Comparison of ENCODE assay signal across 29 cellular contexts in genomic region chr1:54105736-54106269, GRCh38. TPM values are rescaled to one million over a fixed set of nuclear protein-coding genes. Genes with fewer than 3 reads are reported as not detected.
"Had no signal": no experiment of that assay in that cellular context is flagged by ENCODE, and none has a peak within 500 bp of the region (broad histone marks: within the 10 kb centered on the region; RNA-seq: fewer than 3 reads in every experiment).

No MANE protein-coding gene starts in this region.

- ATAC-seq: activated CD4-positive, CD25-positive, alpha-beta regulatory T cell treated with anti-CD3 and anti-CD28 coated beads, Interleukin-2, amount 50 U/mL, for 24 hours; activated naive CD8-positive, alpha-beta T cell treated with anti-CD3 and anti-CD28 coated beads, Interleukin-2, amount 50 U/mL, for 24 hours; body of pancreas; foreskin keratinocyte; pancreas; psoas muscle; stimulated activated effector memory CD8-positive, alpha-beta T cell treated with anti-CD3 and anti-CD28 coated beads, Interleukin-12 subunit alpha, Interleukin-12 subunit beta, amount 100 ng/mL, for 72 hours; stimulated activated naive CD8-positive, alpha-beta T cell treated with anti-CD3 and anti-CD28 coated beads, Interleukin-15, amount 100 ng/mL, for 72 hours had no signal

- H3K9me3 Mint-ChIP-seq: activated CD4-positive, alpha-beta memory T cell treated with anti-CD3 and anti-CD28 coated beads, Interleukin-2, amount 10 ng/mL, durations not matched to agents 7 days and 5 days; activated CD4-positive, alpha-beta T cell treated with anti-CD3 and anti-CD28 coated beads, Interleukin-2, amount 10 ng/mL, durations not matched to agents 24 days and 14 days; activated naive CD8-positive, alpha-beta T cell treated with anti-CD3 and anti-CD28 coated beads, Interleukin-2, amount 50 U/mL, for 24 hours; activated T-helper 1 cell treated with anti-CD3 and anti-CD28 coated beads, Interleukin-12 subunit alpha, Interleukin-12 subunit beta, Interleukin-2, Interleukin-4 antibody, amounts not matched to agents 30 ng/mL and 10 ng/mL and 1 ng/mL, durations not matched to agents 14 hours and 24 hours and 36 hours; nephron; stimulated activated effector memory CD8-positive, alpha-beta T cell treated with anti-CD3 and anti-CD28 coated beads, Interleukin-12 subunit alpha, Interleukin-12 subunit beta, amount 100 ng/mL, for 72 hours had no signal

- H3K27ac ChIP-seq: body of pancreas, cardiac muscle cell, foreskin keratinocyte, left ventricle myocardium inferior, pancreas, psoas muscle, right atrium auricular region, skin epidermis, tibial artery, VCaP had no signal

- H3K27me3 ChIP-seq: body of pancreas, cardiac muscle cell, foreskin keratinocyte, pancreas, right atrium auricular region, tibial artery had no signal

- H3K4me3 Mint-ChIP-seq: activated CD4-positive, alpha-beta memory T cell treated with anti-CD3 and anti-CD28 coated beads, Interleukin-2, amount 10 ng/mL, durations not matched to agents 7 days and 5 days; activated CD4-positive, alpha-beta T cell treated with anti-CD3 and anti-CD28 coated beads, Interleukin-2, amount 10 ng/mL, durations not matched to agents 24 days and 14 days; activated naive CD8-positive, alpha-beta T cell treated with anti-CD3 and anti-CD28 coated beads, Interleukin-2, amount 50 U/mL, for 24 hours; activated T-helper 1 cell treated with anti-CD3 and anti-CD28 coated beads, Interleukin-12 subunit alpha, Interleukin-12 subunit beta, Interleukin-2, Interleukin-4 antibody, amounts not matched to agents 30 ng/mL and 10 ng/mL and 1 ng/mL, durations not matched to agents 14 hours and 24 hours and 36 hours; dendritic cell treated with granulocyte-macrophage colony-stimulating factor and Interleukin-4, amounts not matched to agents 40 ng/mL and 50 ng/mL, for 4 days; nephron; stimulated activated effector memory CD8-positive, alpha-beta T cell treated with anti-CD3 and anti-CD28 coated beads, Interleukin-12 subunit alpha, Interleukin-12 subunit beta, amount 100 ng/mL, for 72 hours; stimulated activated naive CD8-positive, alpha-beta T cell treated with anti-CD3 and anti-CD28 coated beads, Interleukin-15, amount 100 ng/mL, for 72 hours had no signal

- DNase-seq: activated CD4-positive, alpha-beta memory T cell treated with anti-CD3 and anti-CD28 coated beads, Interleukin-2, amount 10 ng/mL, durations not matched to agents 7 days and 5 days; activated CD4-positive, alpha-beta T cell treated with anti-CD3 and anti-CD28 coated beads, Interleukin-2, amount 10 ng/mL, durations not matched to agents 24 days and 14 days; activated gamma-delta T cell; activated naive CD4-positive, alpha-beta T cell treated with anti-CD3 and anti-CD28 coated beads, Interleukin-2, amount 50 U/mL, for 16 hours; activated naive CD8-positive, alpha-beta T cell treated with anti-CD3 and anti-CD28 coated beads, Interleukin-2, amount 50 U/mL, for 24 hours; anterior cingulate cortex; body of pancreas; effector CD4-positive, alpha-beta T cell; foreskin keratinocyte; left ventricle myocardium inferior; pancreas; psoas muscle; stimulated activated CD4-positive, alpha-beta T cell treated with anti-CD3 and anti-CD28 coated beads, Interleukin-1b, Interleukin-23, amount 100 ng/mL, for 48 hours; stimulated activated naive CD8-positive, alpha-beta T cell treated with anti-CD3 and anti-CD28 coated beads, Interleukin-15, amount 100 ng/mL, for 72 hours; T-helper 2 cell; tibial artery had no signal

- H3K4me1 ChIP-seq: body of pancreas, foreskin keratinocyte, left ventricle myocardium inferior, psoas muscle, right atrium auricular region, tibial artery had no signal

- H3K9me3 ChIP-seq: body of pancreas, left ventricle myocardium inferior, pancreas, psoas muscle, right atrium auricular region, tibial artery had no signal

- H3K27ac Mint-ChIP-seq: activated CD4-positive, alpha-beta memory T cell treated with anti-CD3 and anti-CD28 coated beads, Interleukin-2, amount 10 ng/mL, durations not matched to agents 7 days and 5 days; activated CD4-positive, alpha-beta T cell treated with anti-CD3 and anti-CD28 coated beads, Interleukin-2, amount 10 ng/mL, durations not matched to agents 24 days and 14 days; activated naive CD8-positive, alpha-beta T cell treated with anti-CD3 and anti-CD28 coated beads, Interleukin-2, amount 50 U/mL, for 24 hours; activated T-helper 1 cell treated with anti-CD3 and anti-CD28 coated beads, Interleukin-12 subunit alpha, Interleukin-12 subunit beta, Interleukin-2, Interleukin-4 antibody, amounts not matched to agents 30 ng/mL and 10 ng/mL and 1 ng/mL, durations not matched to agents 14 hours and 24 hours and 36 hours; dendritic cell treated with granulocyte-macrophage colony-stimulating factor and Interleukin-4, amounts not matched to agents 40 ng/mL and 50 ng/mL, for 4 days; nephron; stimulated activated effector memory CD8-positive, alpha-beta T cell treated with anti-CD3 and anti-CD28 coated beads, Interleukin-12 subunit alpha, Interleukin-12 subunit beta, amount 100 ng/mL, for 72 hours; stimulated activated naive CD8-positive, alpha-beta T cell treated with anti-CD3 and anti-CD28 coated beads, Interleukin-15, amount 100 ng/mL, for 72 hours had no signal

- H3K4me1 Mint-ChIP-seq: activated CD4-positive, alpha-beta memory T cell treated with anti-CD3 and anti-CD28 coated beads, Interleukin-2, amount 10 ng/mL, durations not matched to agents 7 days and 5 days; activated CD4-positive, alpha-beta T cell treated with anti-CD3 and anti-CD28 coated beads, Interleukin-2, amount 10 ng/mL, durations not matched to agents 24 days and 14 days; activated naive CD8-positive, alpha-beta T cell treated with anti-CD3 and anti-CD28 coated beads, Interleukin-2, amount 50 U/mL, for 24 hours; nephron; stimulated activated effector memory CD8-positive, alpha-beta T cell treated with anti-CD3 and anti-CD28 coated beads, Interleukin-12 subunit alpha, Interleukin-12 subunit beta, amount 100 ng/mL, for 72 hours; stimulated activated naive CD8-positive, alpha-beta T cell treated with anti-CD3 and anti-CD28 coated beads, Interleukin-15, amount 100 ng/mL, for 72 hours had no signal

- H3K27me3 Mint-ChIP-seq: activated CD4-positive, alpha-beta memory T cell treated with anti-CD3 and anti-CD28 coated beads, Interleukin-2, amount 10 ng/mL, durations not matched to agents 7 days and 5 days; activated CD4-positive, alpha-beta T cell treated with anti-CD3 and anti-CD28 coated beads, Interleukin-2, amount 10 ng/mL, durations not matched to agents 24 days and 14 days; activated naive CD8-positive, alpha-beta T cell treated with anti-CD3 and anti-CD28 coated beads, Interleukin-2, amount 50 U/mL, for 24 hours; dendritic cell treated with granulocyte-macrophage colony-stimulating factor and Interleukin-4, amounts not matched to agents 40 ng/mL and 50 ng/mL, for 4 days; stimulated activated naive CD8-positive, alpha-beta T cell treated with anti-CD3 and anti-CD28 coated beads, Interleukin-15, amount 100 ng/mL, for 72 hours had no signal

RNA-seq across cellular contexts. Expression of gene CDCP2, which starts 47.0 kb away (rescaled TPM):
- total RNA-seq: activated CD4-positive, alpha-beta memory T cell treated with anti-CD3 and anti-CD28 coated beads, Interleukin-2, amount 10 ng/mL, durations not matched to agents 7 days and 5 days; activated CD4-positive, alpha-beta T cell treated with anti-CD3 and anti-CD28 coated beads, Interleukin-2, amount 10 ng/mL, durations not matched to agents 24 days and 14 days; activated T-helper 1 cell treated with anti-CD3 and anti-CD28 coated beads, Interleukin-12 subunit alpha, Interleukin-12 subunit beta, Interleukin-2, Interleukin-4 antibody, amounts not matched to agents 30 ng/mL and 10 ng/mL and 1 ng/mL, durations not matched to agents 14 hours and 24 hours and 36 hours; body of pancreas; epithelial cell of proximal tubule; fibroblast of lung; foreskin keratinocyte; glomerular endothelial cell; kidney epithelial cell; left ventricle myocardium inferior; psoas muscle; right atrium auricular region had no signal
